In genomic region chr16:54197758-54198157, GRCh38 we compare ENCODE assay signal across 28 cellular contexts.
"Had no signal": no experiment of that assay in that cellular context is flagged by ENCODE, and none has a peak within 500 bp of the region (broad histone marks: within the 10 kb centered on the region; RNA-seq: fewer than 3 reads in every experiment).

No MANE protein-coding gene starts in this region.

- H3K36me3 ChIP-seq: stomach, suprapubic skin, thoracic aorta, thyroid gland, tibial artery, tibial nerve, transverse colon, upper lobe of left lung, upper lobe of right lung, uterus, vagina had no signal

- H3K4me3 Mint-ChIP-seq: stimulated activated effector memory CD8-positive, alpha-beta T cell treated with anti-CD3 and anti-CD28 coated beads, Interleukin-12 subunit alpha, Interleukin-12 subunit beta, amount 100 ng/mL, for 72 hours; stimulated activated memory B cell treated with anti-CD40 and anti-IgM and Interleukin-4, amounts not matched to agents 10 μg/mL and 1 μg/mL and 100 μg/mL, for 72 hours; stimulated activated naive B cell treated with anti-CD40 and anti-IgM and Interleukin-4, amounts not matched to agents 10 μg/mL and 1 μg/mL and 100 μg/mL, for 72 hours; stimulated activated naive CD8-positive, alpha-beta T cell treated with anti-CD3 and anti-CD28 coated beads, Interleukin-15, amount 100 ng/mL, for 72 hours; stimulated activated naive CD8-positive, alpha-beta T cell treated with anti-CD3 and anti-CD28 coated beads, Interleukin-15, Interleukin-2, amounts not matched to agents 100 ng/mL and 50 ng/mL, for 24 hours; type B pancreatic cell had no signal

- H3K4me3 ChIP-seq: stomach, suprapubic skin, testis, thoracic aorta, thyroid gland, tibial artery, tibial nerve, transverse colon, upper lobe of left lung, upper lobe of right lung, uterus, vagina had no signal

- H3K36me3 Mint-ChIP-seq: stimulated activated effector memory CD8-positive, alpha-beta T cell treated with anti-CD3 and anti-CD28 coated beads, Interleukin-12 subunit alpha, Interleukin-12 subunit beta, amount 100 ng/mL, for 72 hours; stimulated activated memory B cell treated with anti-CD40 and anti-IgM and Interleukin-4, amounts not matched to agents 10 μg/mL and 1 μg/mL and 100 μg/mL, for 72 hours; type B pancreatic cell had no signal

- DNase-seq: stimulated activated CD4-positive, alpha-beta T cell treated with anti-CD3 and anti-CD28 coated beads, Interleukin-2, amount 100 ng/mL, for 48 hours; stimulated activated CD4-positive, alpha-beta T cell treated with anti-CD3 and anti-CD28 coated beads, Interleukin-4, amount 100 ng/mL, for 1 hour; stimulated activated CD4-positive, alpha-beta T cell treated with anti-CD3 and anti-CD28 coated beads, Interleukin-4, amount 100 ng/mL, for 24 hours; stimulated activated CD4-positive, alpha-beta T cell treated with anti-CD3 and anti-CD28 coated beads, Interleukin-4, amount 100 ng/mL, for 4 hours; stimulated activated CD8-positive, alpha-beta memory T cell treated with anti-CD3 and anti-CD28 coated beads, Interleukin-4, amount 100 ng/mL, for 48 hours; stimulated activated naive B cell treated with anti-CD40 and anti-IgM and Interleukin-4, amounts not matched to agents 10 μg/mL and 1 μg/mL and 100 μg/mL, for 72 hours; stimulated activated naive CD4-positive, alpha-beta T cell; stimulated activated naive CD4-positive, alpha-beta T cell treated with Interleukin-2 at 50 U/mL for 16 hours; stimulated activated naive CD8-positive, alpha-beta T cell treated with anti-CD3 and anti-CD28 coated beads, Interleukin-15, amount 100 ng/mL, for 72 hours; stimulated activated naive CD8-positive, alpha-beta T cell treated with anti-CD3 and anti-CD28 coated beads, Interleukin-15, Interleukin-2, amounts not matched to agents 100 U/mL and 50 U/mL, for 24 hours; stomach; substantia nigra; testis; thyroid gland; tibial artery; transverse colon; trophoblast cell; upper lobe of right lung; uterus had no signal

- H3K4me1 ChIP-seq: thyroid gland, transverse colon, uterus had no signal

- H3K27me3 Mint-ChIP-seq: stimulated activated naive CD8-positive, alpha-beta T cell treated with anti-CD3 and anti-CD28 coated beads, Interleukin-15, amount 100 ng/mL, for 72 hours had no signal

- H3K4me1 Mint-ChIP-seq: stimulated activated effector memory CD8-positive, alpha-beta T cell treated with anti-CD3 and anti-CD28 coated beads, Interleukin-12 subunit alpha, Interleukin-12 subunit beta, amount 100 ng/mL, for 72 hours; stimulated activated memory B cell treated with anti-CD40 and anti-IgM and Interleukin-4, amounts not matched to agents 10 μg/mL and 1 μg/mL and 100 μg/mL, for 72 hours; stimulated activated naive CD8-positive, alpha-beta T cell treated with anti-CD3 and anti-CD28 coated beads, Interleukin-15, amount 100 ng/mL, for 72 hours had no signal

- H3K27me3 ChIP-seq: suprapubic skin, testis, thyroid gland, tibial artery, tibial nerve, upper lobe of left lung, upper lobe of right lung, uterus, vagina had no signal

- H3K27ac Mint-ChIP-seq: stimulated activated effector memory CD8-positive, alpha-beta T cell treated with anti-CD3 and anti-CD28 coated beads, Interleukin-12 subunit alpha, Interleukin-12 subunit beta, amount 100 ng/mL, for 72 hours; stimulated activated memory B cell treated with anti-CD40 and anti-IgM and Interleukin-4, amounts not matched to agents 10 μg/mL and 1 μg/mL and 100 μg/mL, for 72 hours; stimulated activated naive B cell treated with anti-CD40 and anti-IgM and Interleukin-4, amounts not matched to agents 10 μg/mL and 1 μg/mL and 100 μg/mL, for 72 hours; stimulated activated naive CD8-positive, alpha-beta T cell treated with anti-CD3 and anti-CD28 coated beads, Interleukin-15, amount 100 ng/mL, for 72 hours; stimulated activated naive CD8-positive, alpha-beta T cell treated with anti-CD3 and anti-CD28 coated beads, Interleukin-15, Interleukin-2, amounts not matched to agents 100 ng/mL and 50 ng/mL, for 24 hours; type B pancreatic cell had no signal

- H3K27ac ChIP-seq: stomach, suprapubic skin, testis, thoracic aorta, thyroid gland, tibial artery, tibial nerve, transverse colon, upper lobe of left lung, upper lobe of right lung, uterus, vagina had no signal

- H3K9me3 ChIP-seq: stomach, suprapubic skin, testis, thoracic aorta, thyroid gland, tibial artery, transverse colon, upper lobe of left lung, upper lobe of right lung, uterus, vagina had no signal

- H3K9me3 Mint-ChIP-seq: stimulated activated effector memory CD8-positive, alpha-beta T cell treated with anti-CD3 and anti-CD28 coated beads, Interleukin-12 subunit alpha, Interleukin-12 subunit beta, amount 100 ng/mL, for 72 hours had no signal
